ENCODE assay signal across 13 cellular contexts in genomic region chr10:27413387-27413786, GRCh38.
"Had no signal": no experiment of that assay in that cellular context is flagged by ENCODE, and none has a peak within 500 bp of the region (broad histone marks: within the 10 kb centered on the region; RNA-seq: fewer than 3 reads in every experiment).

No MANE protein-coding gene starts in this region.

- DNase-seq: activated CD4-positive, alpha-beta T cell treated with anti-CD3 and anti-CD28 coated beads, Interleukin-2, amount 50 U/mL, for 1 hour; activated CD4-positive, CD25-positive, alpha-beta regulatory T cell treated with anti-CD3 and anti-CD28 coated beads, Interleukin-2, amount 50 U/mL, for 72 hours; activated CD8-positive, alpha-beta memory T cell treated with anti-CD3 and anti-CD28 coated beads, Interleukin-2, amount 50 U/mL, for 4 hours; activated naive CD4-positive, alpha-beta T cell treated with anti-CD3 and anti-CD28 coated beads for 36 hours; activated T-cell treated with anti-CD3 and anti-CD28 coated beads, Interleukin-2, amount 50 U/mL, for 4 hours; colonic mucosa; gastrocnemius medialis; head of caudate nucleus; left colon; stimulated activated CD4-positive, alpha-beta T cell treated with anti-CD3 and anti-CD28 coated beads, Interleukin-4, amount 100 ng/mL, for 1 hour had no signal

- H3K4me1 ChIP-seq: colonic mucosa, gastrocnemius medialis, upper lobe of left lung had no signal

- ATAC-seq: activated T-cell treated with anti-CD3 and anti-CD28 coated beads, Interleukin-2, amount 50 U/mL, for 4 hours; gastrocnemius medialis; left colon had no signal

- H3K4me3 ChIP-seq: colonic mucosa, gastrocnemius medialis, thoracic aorta, upper lobe of left lung had no signal

- H3K9me3 ChIP-seq: colonic mucosa, gastrocnemius medialis, thoracic aorta, upper lobe of left lung had no signal

- H3K36me3 ChIP-seq: colonic mucosa, gastrocnemius medialis, thoracic aorta, upper lobe of left lung had no signal

- H3K27me3 ChIP-seq: colonic mucosa, gastrocnemius medialis had no signal

- H3K27ac ChIP-seq: colonic mucosa, gastrocnemius medialis, skin epidermis, thoracic aorta, upper lobe of left lung had no signal
